In the genomic region with DNA sequence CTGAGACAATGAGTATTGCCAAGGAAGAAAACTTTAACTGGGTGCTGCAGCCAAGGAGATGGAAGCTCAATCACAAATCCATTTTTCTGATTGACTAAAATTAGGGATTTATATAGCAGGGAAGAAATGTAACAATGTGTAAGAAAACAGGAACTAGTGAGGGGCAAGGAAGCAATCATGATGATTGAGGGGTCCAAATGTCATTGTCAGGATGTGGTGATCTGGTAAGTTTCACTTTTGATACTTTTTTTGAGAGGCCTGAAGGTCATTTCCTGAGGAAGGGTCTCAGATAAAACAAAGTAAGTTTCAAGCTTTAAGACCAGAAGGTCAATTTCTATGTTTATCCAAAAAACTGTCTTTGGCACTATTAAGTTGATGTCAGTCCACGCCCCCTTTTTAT, we compare ENCODE assay signal across 1 cellular context.
TF ChIP-seq lines count a peak whose summit lies in the region.

No MANE protein-coding gene starts in this region.

TF ChIP-seq in GM23338, 12 proteins besides CTCF, POLR2A, EP300 and RAD21 (continued from another document):
- TF ChIP-seq, protein P1, sequence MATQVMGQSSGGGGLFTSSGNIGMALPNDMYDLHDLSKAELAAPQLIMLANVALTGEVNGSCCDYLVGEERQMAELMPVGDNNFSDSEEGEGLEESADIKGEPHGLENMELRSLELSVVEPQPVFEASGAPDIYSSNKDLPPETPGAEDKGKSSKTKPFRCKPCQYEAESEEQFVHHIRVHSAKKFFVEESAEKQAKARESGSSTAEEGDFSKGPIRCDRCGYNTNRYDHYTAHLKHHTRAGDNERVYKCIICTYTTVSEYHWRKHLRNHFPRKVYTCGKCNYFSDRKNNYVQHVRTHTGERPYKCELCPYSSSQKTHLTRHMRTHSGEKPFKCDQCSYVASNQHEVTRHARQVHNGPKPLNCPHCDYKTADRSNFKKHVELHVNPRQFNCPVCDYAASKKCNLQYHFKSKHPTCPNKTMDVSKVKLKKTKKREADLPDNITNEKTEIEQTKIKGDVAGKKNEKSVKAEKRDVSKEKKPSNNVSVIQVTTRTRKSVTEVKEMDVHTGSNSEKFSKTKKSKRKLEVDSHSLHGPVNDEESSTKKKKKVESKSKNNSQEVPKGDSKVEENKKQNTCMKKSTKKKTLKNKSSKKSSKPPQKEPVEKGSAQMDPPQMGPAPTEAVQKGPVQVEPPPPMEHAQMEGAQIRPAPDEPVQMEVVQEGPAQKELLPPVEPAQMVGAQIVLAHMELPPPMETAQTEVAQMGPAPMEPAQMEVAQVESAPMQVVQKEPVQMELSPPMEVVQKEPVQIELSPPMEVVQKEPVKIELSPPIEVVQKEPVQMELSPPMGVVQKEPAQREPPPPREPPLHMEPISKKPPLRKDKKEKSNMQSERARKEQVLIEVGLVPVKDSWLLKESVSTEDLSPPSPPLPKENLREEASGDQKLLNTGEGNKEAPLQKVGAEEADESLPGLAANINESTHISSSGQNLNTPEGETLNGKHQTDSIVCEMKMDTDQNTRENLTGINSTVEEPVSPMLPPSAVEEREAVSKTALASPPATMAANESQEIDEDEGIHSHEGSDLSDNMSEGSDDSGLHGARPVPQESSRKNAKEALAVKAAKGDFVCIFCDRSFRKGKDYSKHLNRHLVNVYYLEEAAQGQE (IDR thresholded peaks at IDR 0.05; ENCODE audit: unreplicated experiment) = no peak
- TF ChIP-seq JUNB (IDR thresholded peaks at IDR 0.05; ENCODE audit: unreplicated experiment) = no peak
